In the genomic region with DNA sequence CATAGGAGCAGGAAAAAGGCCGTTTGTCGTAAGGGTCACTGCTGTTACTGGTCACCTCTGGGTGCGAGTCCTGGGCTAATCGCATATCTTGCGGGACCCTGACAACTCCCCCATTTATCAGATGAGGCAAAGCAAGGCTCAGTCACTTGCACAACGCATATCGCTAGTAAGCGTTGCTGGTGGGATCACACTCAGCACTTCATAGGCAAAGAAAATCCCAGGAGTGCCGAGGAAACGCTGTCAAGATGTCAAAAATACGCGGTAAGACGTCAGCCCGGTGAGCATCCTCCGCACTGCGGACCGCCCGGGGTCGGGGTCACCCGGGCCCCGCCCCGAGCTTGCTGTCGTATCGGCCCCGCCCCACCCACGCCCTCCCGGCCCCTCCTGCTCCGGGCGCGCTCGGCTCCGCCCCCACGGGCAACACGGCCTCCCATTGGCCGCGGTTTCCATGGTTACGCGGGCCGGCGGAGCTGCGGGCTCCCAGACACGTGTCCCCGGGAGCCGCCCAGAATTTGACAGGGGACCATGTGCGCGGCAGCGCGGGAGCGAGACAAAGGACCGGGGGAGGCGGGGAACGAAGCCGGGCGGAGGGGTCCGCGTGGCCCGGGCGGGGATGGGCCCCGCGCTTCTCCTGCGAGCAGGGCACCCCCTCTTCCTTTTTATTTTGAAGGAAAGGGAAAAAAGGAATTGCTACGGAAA, we compare ENCODE assay signal across 8 cellular contexts.
DNase-seq lines count a peak whose midpoint lies in the region; ATAC-seq and TF ChIP-seq lines count a peak whose summit lies in the region.

No MANE protein-coding gene starts in this region.

- peak; percentile 87 to 93 for ATAC-seq in CD4-positive, CD25-positive, alpha-beta regulatory T cell (ENCODE audit: low read depth in 2 of 2)
- ATAC-seq in SK-N-SH treated with all-trans-retinoic acid at 6 μM for 48 hours (peak; percentile 93), Right ventricle myocardium inferior (peak; percentile 86), GM21447 (IDR thresholded peaks at IDR 0.05; ENCODE audit: unreplicated experiment) (no peak)

- H3K27ac ChIP-seq in CD4-positive, CD25-positive, alpha-beta regulatory T cell (ENCODE audit: insufficient read depth, low read length, poor library complexity, severe bottlenecking): no peak overlapping the region
- H3K27ac ChIP-seq in HL-60 (replicated peaks): no peak overlapping the region
- peak overlapping the region in 1 of 2 donors; percentile 95 for H3K27ac ChIP-seq in ovary

- H3K36me3 Mint-ChIP-seq in CD4-positive, CD25-positive, alpha-beta regulatory T cell: no peaks in the 10 kb centered on the region

- H3K4me3 Mint-ChIP-seq in CD4-positive, CD25-positive, alpha-beta regulatory T cell: peak overlapping the region; percentile 63 to 84 (median 75)

- intact Hi-C loops in Right ventricle myocardium inferior (cut with DNase I) (loop anchor here (5.0 to 10.0 kb wide), 2 partner anchors 74 to 157 kb away; no protein-coding TSS in a partner anchor), ovary (cut with DNase I) (loop anchor here in 2 of 4 donors (5.0 to 10.0 kb wide), 3 partner anchors 59 to 227 kb away; partner anchors contain the start of gene IER5L (in 2 of the 2))

- peak overlapping the region; percentile 79 for H3K4me3 ChIP-seq in CD4-positive, CD25-positive, alpha-beta regulatory T cell (ENCODE audit: low read depth, low read length)
- 0 out of 2 replicates have a peak overlapping the region, but pooled peaks have one; percentile 2 for H3K4me3 ChIP-seq in HL-60 (replicated peaks; ENCODE audit: insufficient read depth, low read length)
- H3K4me3 ChIP-seq in ovary: peak overlapping the region; percentile 31

- no peaks in the 10 kb centered on the region for H3K36me3 ChIP-seq in CD4-positive, CD25-positive, alpha-beta regulatory T cell (ENCODE audit: control insufficient read depth, insufficient read depth, low read length)
- no peaks in the 10 kb centered on the region for H3K36me3 ChIP-seq in ovary

- H3K9me3 ChIP-seq in CD4-positive, CD25-positive, alpha-beta regulatory T cell (ENCODE audit: control insufficient read depth in 2 of 2, low read length in 2 of 2): no peaks in the 10 kb centered on the region
- H3K9me3 ChIP-seq in ovary: no peaks in the 10 kb centered on the region

- peaks cover 18% of the 10 kb centered on the region for H3K4me1 ChIP-seq in CD4-positive, CD25-positive, alpha-beta regulatory T cell (ENCODE audit: control insufficient read depth, insufficient read depth, low read length, poor library complexity, severe bottlenecking)
- H3K4me1 ChIP-seq in ovary (ENCODE audit: insufficient read depth): peaks cover 19% of the 10 kb centered on the region

- peak; percentile 72 for TF ChIP-seq EP300 in ovary (IDR thresholded peaks at IDR 0.05)

- peak overlapping the region in 1 of 3 donors; percentile 62 for H3K27ac Mint-ChIP-seq in CD4-positive, CD25-positive, alpha-beta regulatory T cell

- TF ChIP-seq POLR2A in ovary (IDR thresholded peaks at IDR 0.05): no peak

- TF ChIP-seq CTCF in HL-60 (IDR thresholded peaks at IDR 0.05; ENCODE audit: insufficient read depth, low read length): no peak
- peak in 1 of 3 donors; percentile 13 for TF ChIP-seq CTCF in ovary (IDR thresholded peaks at IDR 0.05)

- no peaks in the 10 kb centered on the region for H3K27me3 ChIP-seq in CD4-positive, CD25-positive, alpha-beta regulatory T cell (ENCODE audit: control insufficient read depth, insufficient read depth, low read length)
- peaks cover 19% of the 10 kb centered on the region for H3K27me3 ChIP-seq in HL-60 (ENCODE audit: insufficient read depth, poor library complexity, severe bottlenecking)
- no peaks in the 10 kb centered on the region for H3K27me3 ChIP-seq in ovary

- H3K9me3 Mint-ChIP-seq in CD4-positive, CD25-positive, alpha-beta regulatory T cell: peaks cover 0 to 2% (median 0%) of the 10 kb centered on the region in 7 donors

- peak; percentile 84 to 88 (median 84) for DNase-seq in CD4-positive, CD25-positive, alpha-beta regulatory T cell
- DNase-seq in HL-60 (ENCODE audit: low read depth in 1 of 2, low spot score in 1 of 2) (peak; percentile 64 to 75), Right ventricle myocardium inferior (ENCODE audit: missing footprints) (peak; percentile 97), ovary (peak; percentile 96 to 98 (median 98)), superior temporal gyrus (ENCODE audit: extremely low spot score) (peak; percentile 86)
- DNase-seq in activated naive CD8-positive, alpha-beta T cell treated with anti-CD3 and anti-CD28 coated beads, Interleukin-2, amount 50 U/mL, for 16 hours (ENCODE audit: low read depth, low spot score): peak; percentile 84

- H3K4me1 Mint-ChIP-seq in CD4-positive, CD25-positive, alpha-beta regulatory T cell: peaks cover 0 to 35% (median 21%) of the 10 kb centered on the region in 4 donors

- 3 to 5% (median 3%) methylated on average over 40 to 62 of the region's 62 CpGs for WGBS in ovary, 3 donors

- peaks cover 68% of the 10 kb centered on the region for H3K27me3 Mint-ChIP-seq in CD4-positive, CD25-positive, alpha-beta regulatory T cell

TF ChIP-seq in SK-N-SH treated with all-trans-retinoic acid at 6 μM for 48 hours, 23 proteins besides CTCF, POLR2A, EP300 and RAD21:
- TF ChIP-seq GLIS3 (CRISPR knock-in tag; IDR thresholded peaks at IDR 0.05) (no peak), ISL1 (CRISPR knock-in tag; IDR thresholded peaks at IDR 0.05) (no peak), ZNF8 (CRISPR knock-in tag; IDR thresholded peaks at IDR 0.05) (no peak), OSR1 (CRISPR knock-in tag; IDR thresholded peaks at IDR 0.05) (no peak), TSHZ2 (CRISPR knock-in tag; IDR thresholded peaks at IDR 0.05) (no peak), TCF4 (CRISPR knock-in tag; IDR thresholded peaks at IDR 0.05; ENCODE audit: borderline replicate concordance) (no peak), ZC3H10 (CRISPR knock-in tag; IDR thresholded peaks at IDR 0.05) (no peak)
- TF ChIP-seq, protein P1, sequence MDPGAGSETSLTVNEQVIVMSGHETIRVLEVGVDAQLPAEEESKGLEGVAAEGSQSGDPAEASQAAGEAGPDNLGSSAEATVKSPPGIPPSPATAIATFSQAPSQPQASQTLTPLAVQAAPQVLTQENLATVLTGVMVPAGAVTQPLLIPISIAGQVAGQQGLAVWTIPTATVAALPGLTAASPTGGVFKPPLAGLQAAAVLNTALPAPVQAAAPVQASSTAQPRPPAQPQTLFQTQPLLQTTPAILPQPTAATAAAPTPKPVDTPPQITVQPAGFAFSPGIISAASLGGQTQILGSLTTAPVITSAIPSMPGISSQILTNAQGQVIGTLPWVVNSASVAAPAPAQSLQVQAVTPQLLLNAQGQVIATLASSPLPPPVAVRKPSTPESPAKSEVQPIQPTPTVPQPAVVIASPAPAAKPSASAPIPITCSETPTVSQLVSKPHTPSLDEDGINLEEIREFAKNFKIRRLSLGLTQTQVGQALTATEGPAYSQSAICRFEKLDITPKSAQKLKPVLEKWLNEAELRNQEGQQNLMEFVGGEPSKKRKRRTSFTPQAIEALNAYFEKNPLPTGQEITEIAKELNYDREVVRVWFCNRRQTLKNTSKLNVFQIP (CRISPR knock-in tag; IDR thresholded peaks at IDR 0.05; ENCODE audit: borderline replicate concordance, low read depth): no peak

Comparison
In these comparisons a context has a peak if more than half of its experiments do, and no peak if none do; other contexts are left out.
1. H3K4me3 ChIP-seq: peak in every context shown above with its lines; median percentile 79 in CD4-positive, CD25-positive, alpha-beta regulatory T cell; 31 in ovary; 2 in HL-60.